8 cellular contexts compared by ENCODE assay signal in the genomic region with DNA sequence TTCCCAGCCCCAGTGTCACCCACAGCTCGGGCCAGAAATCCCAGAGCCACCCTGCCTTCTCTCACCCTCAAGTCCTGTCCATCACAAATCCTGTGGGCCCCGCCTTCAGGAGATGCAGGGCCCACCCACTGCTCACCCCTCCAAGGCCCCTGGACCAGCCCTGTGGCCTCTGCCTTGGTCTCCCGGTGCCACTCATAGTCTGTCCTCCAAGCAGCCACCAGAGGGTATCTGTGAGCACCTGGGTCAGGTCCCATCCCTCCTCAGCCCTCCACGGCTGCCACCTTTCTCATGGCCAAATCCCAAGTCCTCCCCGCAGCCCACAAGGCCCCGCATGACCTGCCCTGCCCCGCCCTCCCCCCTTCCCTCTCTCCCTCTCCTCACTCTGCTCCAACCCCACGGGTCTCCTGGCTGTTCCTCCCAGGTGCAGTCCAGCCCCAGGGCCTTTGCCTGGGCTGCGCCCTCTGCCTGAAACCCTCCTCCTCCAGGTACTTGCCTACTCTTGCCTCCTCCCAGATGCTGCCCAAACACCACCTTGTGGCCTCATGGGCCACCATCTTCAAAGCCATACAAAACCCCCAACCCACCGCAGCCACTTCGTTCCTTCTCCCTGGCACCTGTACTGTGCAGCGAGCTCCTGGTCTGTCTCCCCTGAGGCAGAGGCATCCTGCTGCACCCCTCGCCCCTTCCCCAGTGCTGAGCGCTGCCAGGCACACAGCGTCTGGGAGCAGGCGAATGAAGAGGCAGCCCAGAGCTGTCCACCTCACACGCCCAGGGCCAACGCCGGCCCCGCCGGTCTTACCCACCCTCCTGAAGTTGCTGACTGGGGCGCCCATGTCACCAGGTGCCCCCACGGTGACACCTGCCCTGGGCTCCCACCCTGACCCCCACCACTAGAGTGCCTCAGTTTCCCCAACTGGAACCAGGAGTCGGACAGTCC. TPM values are rescaled to one million over a fixed set of nuclear protein-coding genes. Genes with fewer than 3 reads are reported as not detected.
A peak's percentile ranks its signal among the peaks of the same experiment; 100 is the strongest.
DNase-seq lines count a peak whose midpoint lies in the region; ATAC-seq and TF ChIP-seq lines count a peak whose summit lies in the region.

No MANE protein-coding gene starts in this region.

- H2BK12ac ChIP-seq in neuronal stem cell (ENCODE audit: low read length) = no peak overlapping the region

- DNase-seq in A172 (ENCODE audit: low spot score) (peak; percentile 30), GM12865 (ENCODE audit: low read depth) (peak; percentile 71), RWPE2 (ENCODE audit: low spot score) (peak; percentile 44), neuronal stem cell (ENCODE audit: low spot score) (no peak)
- no peak for DNase-seq in effector memory CD8-positive, alpha-beta T cell

- peaks cover 13% of the 10 kb centered on the region for H3K36me3 Mint-ChIP-seq in effector memory CD8-positive, alpha-beta T cell (ENCODE audit: insufficient read depth)

- WGBS in neuronal stem cell (ENCODE audit: extremely low coverage in 2 of 2, insufficient read length in 2 of 2, insufficient replicate concordance in 1 of 2), 2 donors = no CpG with 5 or more reads among the region's 24 CpGs

- no peak overlapping the region for H2BK120ac ChIP-seq in neuronal stem cell (ENCODE audit: low read depth, low read length)

- no peak overlapping the region for H3K4me2 ChIP-seq in neuronal stem cell (ENCODE audit: insufficient read depth, low read length, poor library complexity, severe bottlenecking)

- no peaks in the 10 kb centered on the region for H3K4me1 ChIP-seq in RWPE2 (ENCODE audit: insufficient read depth, poor library complexity, severe bottlenecking)
- peaks cover 0 to 3% of the 10 kb centered on the region in 2 donors for H3K4me1 ChIP-seq in neuronal stem cell (ENCODE audit: control insufficient read depth in 2 of 2, insufficient read depth in 1 of 2, low read depth in 1 of 2, low read length in 2 of 2)

- H2BK15ac ChIP-seq in neuronal stem cell (ENCODE audit: low read length) = no peak overlapping the region

- ATAC-seq in RWPE2 (ENCODE audit: low read depth) = peak; percentile 68
- peak; percentile 33 for ATAC-seq in effector memory CD8-positive, alpha-beta T cell (replicated peaks)
- ATAC-seq in GM19328 (IDR thresholded peaks at IDR 0.05; ENCODE audit: unreplicated experiment) = no peak
- ATAC-seq in GM18858 (IDR thresholded peaks at IDR 0.05; ENCODE audit: unreplicated experiment) = no peak
- ATAC-seq in HG03280 (IDR thresholded peaks at IDR 0.05; ENCODE audit: unreplicated experiment) = no peak

- H3K18ac ChIP-seq in neuronal stem cell (ENCODE audit: low read length) = peak overlapping the region; percentile 8

- H3K9ac ChIP-seq in neuronal stem cell (ENCODE audit: low read depth, low read length, poor library complexity) = peak overlapping the region; percentile 70

- no peaks in the 10 kb centered on the region for H3K9me3 ChIP-seq in RWPE2 (ENCODE audit: severe bottlenecking)
- H3K9me3 ChIP-seq in neuronal stem cell (replicated peaks in 1 of 2; ENCODE audit: control insufficient read depth in 2 of 2, insufficient read depth in 1 of 2, low read depth in 1 of 2, low read length in 2 of 2) = peaks cover 0 to 4% of the 10 kb centered on the region in 2 donors

- peak overlapping the region; percentile 35 for H2BK5ac ChIP-seq in neuronal stem cell (ENCODE audit: low read length)

- peak overlapping the region in 1 of 2 donors; percentile 28 for H3K27ac Mint-ChIP-seq in effector memory CD8-positive, alpha-beta T cell

- peak overlapping the region; percentile 73 for H3K23ac ChIP-seq in neuronal stem cell (ENCODE audit: low read depth, low read length, poor library complexity)

- H3K27me3 Mint-ChIP-seq in effector memory CD8-positive, alpha-beta T cell = no peaks in the 10 kb centered on the region

- peaks cover 37% of the 10 kb centered on the region for H3K79me1 ChIP-seq in neuronal stem cell (ENCODE audit: low read depth, low read length)

- H4K8ac ChIP-seq in neuronal stem cell (ENCODE audit: low read depth, low read length) = no peak overlapping the region

- H2AFZ ChIP-seq in neuronal stem cell (ENCODE audit: low read length) = no peak overlapping the region

- H3K4me3 Mint-ChIP-seq in effector memory CD8-positive, alpha-beta T cell = no peak overlapping the region

- H3K14ac ChIP-seq in neuronal stem cell (ENCODE audit: low read length) = peak overlapping the region; percentile 38

- H3K36me3 ChIP-seq in RWPE2 (ENCODE audit: low read depth) (peaks cover 49% of the 10 kb centered on the region), neuronal stem cell (replicated peaks in 1 of 2; ENCODE audit: control insufficient read depth in 2 of 2, insufficient read depth in 2 of 2, low read length in 2 of 2) (peaks cover 78 to 97% of the 10 kb centered on the region in 2 donors)

- TF ChIP-seq CTCF in GM12865 (IDR thresholded peaks at IDR 0.05; ENCODE audit: insufficient read depth, low read depth, low read length, missing control alignments) = peak; percentile 58
- peak; percentile 23 for TF ChIP-seq CTCF in RWPE2 (IDR thresholded peaks at IDR 0.05; ENCODE audit: poor library complexity, severe bottlenecking)

- no peak overlapping the region for H4K91ac ChIP-seq in neuronal stem cell (ENCODE audit: low read depth, low read length, poor library complexity)

- no peak overlapping the region for H2AK5ac ChIP-seq in neuronal stem cell (ENCODE audit: low read depth, low read length)

- H3K4ac ChIP-seq in neuronal stem cell (ENCODE audit: low read length) = no peak overlapping the region

- no peaks in the 10 kb centered on the region for H3K9me3 Mint-ChIP-seq in effector memory CD8-positive, alpha-beta T cell

- H3K4me1 Mint-ChIP-seq in effector memory CD8-positive, alpha-beta T cell (ENCODE audit: low read depth in 2 of 2) = peaks cover 0 to 15% of the 10 kb centered on the region in 2 donors

- H3K27me3 ChIP-seq in RWPE2 (ENCODE audit: insufficient read depth, poor library complexity, severe bottlenecking) (no peaks in the 10 kb centered on the region), neuronal stem cell (ENCODE audit: control insufficient read depth in 3 of 3, insufficient read depth in 3 of 3, low read depth in 1 of 3, low read length in 3 of 3) (no peaks in the 10 kb centered on the region)

- H3K4me3 ChIP-seq in GM12865 (ENCODE audit: low read depth, low read length) = no peak overlapping the region
- H3K4me3 ChIP-seq in RWPE2 (ENCODE audit: severe bottlenecking) = no peak overlapping the region
- H3K4me3 ChIP-seq in neuronal stem cell (ENCODE audit: low read length in 2 of 2) = no peak overlapping the region

- no peak overlapping the region for H3K27ac ChIP-seq in RWPE2 (ENCODE audit: poor library complexity, severe bottlenecking)
- no peak overlapping the region for H3K27ac ChIP-seq in neuronal stem cell (replicated peaks; ENCODE audit: low read length)

RNA-seq across cellular contexts. Expression of a gene that starts 13.2 kb away (rescaled TPM):
- 74.2 and 88.5 TPM in 2 replicates for total RNA-seq in A172 (2014; rRNA removed; shearing (Covaris generic))
- 160 TPM for polyA plus RNA-seq in neuronal stem cell (2013, experiment 1 of 2)
- polyA plus RNA-seq in neuronal stem cell (2013, experiment 2 of 2) = 160 TPM

RNA-seq across cellular contexts. Expression of a gene that starts 25.8 kb away (rescaled TPM):
- total RNA-seq in A172 (2014; rRNA removed; shearing (Covaris generic)) = 158 and 172 TPM in 2 replicates
- 68.0 TPM for polyA plus RNA-seq in neuronal stem cell (2013, experiment 1 of 2)
- polyA plus RNA-seq in neuronal stem cell (2013, experiment 2 of 2) = 64.2 TPM

RNA-seq across cellular contexts. Expression of a gene that starts 34.0 kb away (rescaled TPM):
- 219 and 238 TPM in 2 replicates for total RNA-seq in A172 (2014; rRNA removed; shearing (Covaris generic))
- 333 TPM for polyA plus RNA-seq in neuronal stem cell (2013, experiment 1 of 2)
- polyA plus RNA-seq in neuronal stem cell (2013, experiment 2 of 2) = 334 TPM

RNA-seq across cellular contexts. Expression of a gene that starts 50.3 kb away (rescaled TPM):
- 63.7 and 79.0 TPM in 2 replicates for total RNA-seq in A172 (2014; rRNA removed; shearing (Covaris generic))
- polyA plus RNA-seq in neuronal stem cell (2013, experiment 1 of 2) = 59.8 TPM
- 59.0 TPM for polyA plus RNA-seq in neuronal stem cell (2013, experiment 2 of 2)

Comparison
In these comparisons a context has a peak if more than half of its experiments do, and no peak if none do; other contexts are left out.
1. DNase-seq: peak in A172 (single experiment), GM12865 (single experiment) and RWPE2 (single experiment); none in effector memory CD8-positive, alpha-beta T cell (0 of 3) and neuronal stem cell (single experiment).
2. ATAC-seq: peak in RWPE2 (single experiment) and effector memory CD8-positive, alpha-beta T cell (single experiment); none in GM19328 (single experiment), GM18858 (single experiment) and HG03280 (single experiment).